Comparison of ENCODE assay signal across 19 cellular contexts in genomic region chr6:43736844-43737243, GRCh38. TPM values are rescaled to one million over a fixed set of nuclear protein-coding genes. Genes with fewer than 3 reads are reported as not detected.
DNase-seq lines count a peak whose midpoint lies in the region; ATAC-seq and TF ChIP-seq lines count a peak whose summit lies in the region.
"Had no signal": no experiment of that assay in that cellular context is flagged by ENCODE, and none has a peak within 500 bp of the region (broad histone marks: within the 10 kb centered on the region; RNA-seq: fewer than 3 reads in every experiment).

No MANE protein-coding gene starts in this region.

- WGBS in endodermal cell (ENCODE audit: insufficient coverage in 1 of 2, insufficient read length in 1 of 2), 2 experiments = 91% methylated on average over 2 of the region's 2 CpGs; no CpG with 5 or more reads in 1 of the 2 experiments

- POLR2A ChIA-PET in HEK293 (lab: Yijun Ruan, JAX) = interaction anchor here (0.7 to 1.6 kb wide), 2 partner anchors 34 to 116 kb away, joined by 4 to 6 read pairs; partner anchors contain the start of gene VEGFA

- no peaks in the 10 kb centered on the region for H3K27me3 Mint-ChIP-seq in endodermal cell (ENCODE audit: insufficient read depth)
- H3K27me3 Mint-ChIP-seq: B cell; CD4-positive, alpha-beta T cell; IgD-negative memory B cell had no signal

- H3K36me3 ChIP-seq in HEK293 (ENCODE audit: control insufficient read depth in 2 of 2, insufficient read depth in 1 of 2, low read length in 2 of 2) (no peaks in the 10 kb centered on the region), RWPE2 (ENCODE audit: low read depth) (no peaks in the 10 kb centered on the region), endodermal cell (ENCODE audit: control insufficient read depth, insufficient read depth, low read length) (no peaks in the 10 kb centered on the region), subcutaneous abdominal adipose tissue (ENCODE audit: control insufficient read depth in 5 of 5, insufficient read depth in 5 of 5, low read length in 5 of 5) (no peaks in the 10 kb centered on the region)
- H3K36me3 ChIP-seq: SJCRH30 had no signal

- H3K36me3 Mint-ChIP-seq in endodermal cell (ENCODE audit: low read depth) = no peaks in the 10 kb centered on the region
- H3K36me3 Mint-ChIP-seq: IgD-negative memory B cell had no signal

- H3K9me3 ChIP-seq in HEK293 (ENCODE audit: control insufficient read depth, insufficient read depth, low read depth, low read length) = no peaks in the 10 kb centered on the region
- H3K9me3 ChIP-seq in RWPE2 (ENCODE audit: severe bottlenecking) = peaks cover 9% of the 10 kb centered on the region
- peaks cover 4% of the 10 kb centered on the region for H3K9me3 ChIP-seq in endodermal cell (ENCODE audit: control insufficient read depth, low read length)
- H3K9me3 ChIP-seq in subcutaneous abdominal adipose tissue (ENCODE audit: control insufficient read depth in 5 of 5, low read length in 5 of 5) = no peaks in the 10 kb centered on the region
- H3K9me3 ChIP-seq: SJCRH30 had no signal

- H3K4me3 ChIP-seq in HEK293 (ENCODE audit: low read depth, low read length) = no peak overlapping the region
- H3K4me3 ChIP-seq in RWPE2 (ENCODE audit: severe bottlenecking) = no peak overlapping the region
- no peak overlapping the region for H3K4me3 ChIP-seq in endodermal cell (ENCODE audit: low read length)
- H3K4me3 ChIP-seq in subcutaneous abdominal adipose tissue (ENCODE audit: low read depth in 1 of 5, low read length in 5 of 5) = no peak overlapping the region
- H3K4me3 ChIP-seq: SJCRH30 had no signal

- no peak overlapping the region for H3K9ac ChIP-seq in endodermal cell (ENCODE audit: extremely low read depth, low read length, poor library complexity, severe bottlenecking)
- peak overlapping the region in 1 of 5 donors; percentile 31 for H3K9ac ChIP-seq in subcutaneous abdominal adipose tissue (ENCODE audit: low read length in 5 of 5)

- H3K27me3 ChIP-seq in RWPE2 (ENCODE audit: insufficient read depth, poor library complexity, severe bottlenecking) = no peaks in the 10 kb centered on the region
- no peaks in the 10 kb centered on the region for H3K27me3 ChIP-seq in endodermal cell (ENCODE audit: control insufficient read depth, insufficient read depth, low read length, poor library complexity, severe bottlenecking)
- no peaks in the 10 kb centered on the region for H3K27me3 ChIP-seq in subcutaneous abdominal adipose tissue (ENCODE audit: control insufficient read depth in 5 of 5, insufficient read depth in 4 of 5, low read length in 5 of 5)

- ATAC-seq in RWPE2 (ENCODE audit: low read depth) (no peak), HG03097 (IDR thresholded peaks at IDR 0.05; ENCODE audit: low FRiP score, unreplicated experiment) (no peak)

- H3K4me1 Mint-ChIP-seq in endodermal cell = peaks cover 43% of the 10 kb centered on the region

- DNase-seq in RWPE2 (ENCODE audit: low spot score) = no peak
- DNase-seq in endodermal cell = peak; percentile 28
- DNase-seq in activated CD8-positive, alpha-beta memory T cell treated with anti-CD3 and anti-CD28 coated beads for 24 hours = no peak
- no peak for DNase-seq in NCI-H1694 treated with DMSO at 0.1 percent for 48 hours (lab: John Stamatoyannopoulos, UW)
- DNase-seq: CD4-positive, alpha-beta T cell; DMS53; Kasumi-1; NCI-H1417; NCI-H1930; NCI-H446 treated with DMSO at 0.1 percent for 48 hours; NCI-H748 treated with DMSO at 0.1 percent for 48 hours; OCI-M1; RPMI8226; SJCRH30 had no signal

- CTCF ChIA-PET in HEK293 (lab: Yijun Ruan, JAX) = interaction anchor here (0.6 kb wide), 1 partner anchor 129 kb away, joined by 3 read pairs; no protein-coding TSS in a partner anchor

- H3K27ac Mint-ChIP-seq in endodermal cell = no peak overlapping the region
- H3K27ac Mint-ChIP-seq: CD4-positive, alpha-beta T cell had no signal

- H3K4me1 ChIP-seq in HEK293 (ENCODE audit: control insufficient read depth, insufficient read depth, low read length) (no peaks in the 10 kb centered on the region), RWPE2 (ENCODE audit: insufficient read depth, poor library complexity, severe bottlenecking) (peaks cover 39% of the 10 kb centered on the region), endodermal cell (ENCODE audit: control insufficient read depth, insufficient read depth, low read length) (peaks cover 21% of the 10 kb centered on the region), subcutaneous abdominal adipose tissue (ENCODE audit: control insufficient read depth in 5 of 5, insufficient read depth in 5 of 5, low read length in 5 of 5) (peaks cover 8 to 43% (median 32%) of the 10 kb centered on the region in 5 donors)
- H3K4me1 ChIP-seq: SJCRH30 had no signal

- H3K9me3 Mint-ChIP-seq in endodermal cell = peaks cover 5% of the 10 kb centered on the region

- H3K4me3 Mint-ChIP-seq in endodermal cell = no peak overlapping the region
- H3K4me3 Mint-ChIP-seq: B cell; CD4-positive, alpha-beta T cell; IgD-negative memory B cell had no signal

- H3K27ac ChIP-seq in HEK293 (ENCODE audit: extremely low read depth, low read depth, low read length) = no peak overlapping the region
- peak overlapping the region; percentile 80 for H3K27ac ChIP-seq in RWPE2 (ENCODE audit: poor library complexity, severe bottlenecking)
- H3K27ac ChIP-seq in endodermal cell (ENCODE audit: low read depth, low read length) = no peak overlapping the region
- H3K27ac ChIP-seq in subcutaneous abdominal adipose tissue (ENCODE audit: low read depth, low read length) = peak overlapping the region; percentile 91
- H3K27ac ChIP-seq: SJCRH30 had no signal

- TF ChIP-seq CTCF in HEK293 (tag by site-specific recombination; IDR thresholded peaks at IDR 0.05) = no peak
- TF ChIP-seq CTCF in RWPE2 (IDR thresholded peaks at IDR 0.05; ENCODE audit: poor library complexity, severe bottlenecking) = no peak
- TF ChIP-seq CTCF in endodermal cell (conservative IDR thresholded peaks at IDR 0.05) = no peak

TF ChIP-seq in HEK293, 187 proteins besides CTCF, POLR2A, EP300 and RAD21:
- TF ChIP-seq ZNF677 (tag by site-specific recombination; IDR thresholded peaks at IDR 0.05) (no peak), ZNF692 (tag by site-specific recombination; IDR thresholded peaks at IDR 0.05) (0 out of 2 replicates have a peak, but pooled peaks have one; percentile 28)

RNA-seq across cellular contexts. Expression of gene VEGFA, which starts 33.2 kb away (rescaled TPM):
- total RNA-seq in endodermal cell = 100 to 1,000 TPM; 163 to 254 TPM
- polyA plus RNA-seq in endodermal cell (2013, experiment 1 of 2) = 129 TPM
- polyA plus RNA-seq in endodermal cell (2013, experiment 2 of 2) = 99.2 TPM

RNA-seq across cellular contexts. Expression of gene MRPS18A, which starts 49.3 kb away (rescaled TPM):
- total RNA-seq in endodermal cell = 10 to 100 TPM; 53.6 to 58.8 TPM
- polyA plus RNA-seq in endodermal cell (2013, experiment 1 of 2) = 50.7 TPM
- 50.8 TPM for polyA plus RNA-seq in endodermal cell (2013, experiment 2 of 2)

Comparison
In these comparisons a context has a peak if more than half of its experiments do, and no peak if none do; other contexts are left out.
1. H3K27ac ChIP-seq: peak in RWPE2 (single experiment) and subcutaneous abdominal adipose tissue (single experiment); none in HEK293 (single experiment) and endodermal cell (single experiment).